Comparison of ENCODE assay signal across 1 cellular context in genomic region chr2:9150568-9150900, GRCh38.
TF ChIP-seq lines count a peak whose summit lies in the region.

No MANE protein-coding gene starts in this region.

TF ChIP-seq in H1, 55 proteins besides CTCF, POLR2A, EP300 and RAD21:
- no peak for TF ChIP-seq SP2 (IDR thresholded peaks at IDR 0.05; ENCODE audit: low read length)
- no peak for TF ChIP-seq CBX8 (IDR thresholded peaks at IDR 0.05; ENCODE audit: borderline replicate concordance, low read depth, low read length)
- no peak for TF ChIP-seq EGR1 (IDR thresholded peaks at IDR 0.05; ENCODE audit: borderline replicate concordance, low read depth, low read length)
- no peak for TF ChIP-seq MAX (IDR thresholded peaks at IDR 0.05)
- TF ChIP-seq BACH1 (IDR thresholded peaks at IDR 0.05; ENCODE audit: low read length), result no peak
- TF ChIP-seq EZH2 (IDR thresholded peaks at IDR 0.05; ENCODE audit: low read depth, low read length, severe bottlenecking), result no peak
- no peak for TF ChIP-seq ATF2 (IDR thresholded peaks at IDR 0.05; ENCODE audit: low read length)
- TF ChIP-seq CHD1 (IDR thresholded peaks at IDR 0.05; ENCODE audit: low read depth, low read length), result no peak
- no peak for TF ChIP-seq SIX5 (IDR thresholded peaks at IDR 0.05; ENCODE audit: low read depth, low read length)
- no peak for TF ChIP-seq TBP (IDR thresholded peaks at IDR 0.05; ENCODE audit: low read depth, low read length)
- TF ChIP-seq TEAD4 (IDR thresholded peaks at IDR 0.05; ENCODE audit: low read depth, low read length), result no peak
- no peak for TF ChIP-seq KDM1A (IDR thresholded peaks at IDR 0.05; ENCODE audit: borderline replicate concordance, low read length)
- no peak for TF ChIP-seq SP1 (IDR thresholded peaks at IDR 0.05; ENCODE audit: low read depth, low read length)
- TF ChIP-seq CREB1 (IDR thresholded peaks at IDR 0.05), result no peak
- no peak for TF ChIP-seq KDM5A (IDR thresholded peaks at IDR 0.05; ENCODE audit: low read length)
- TF ChIP-seq BCL11A (IDR thresholded peaks at IDR 0.05; ENCODE audit: low read depth in 2 of 2, low read length in 2 of 2), result no peak
- no peak for TF ChIP-seq E2F6 (IDR thresholded peaks at IDR 0.05)
- no peak for TF ChIP-seq ZNF274 (IDR thresholded peaks at IDR 0.05; ENCODE audit: borderline replicate concordance, extremely low read depth, low read length)
- no peak for TF ChIP-seq MAFK (IDR thresholded peaks at IDR 0.05; ENCODE audit: low read depth, low read length)
- no peak for TF ChIP-seq BRCA1 (IDR thresholded peaks at IDR 0.05; ENCODE audit: low read depth, low read length)
